8 cellular contexts compared by ENCODE assay signal in genomic region chr2:46984642-46985476, GRCh38.
DNase-seq lines count a peak whose midpoint lies in the region; ATAC-seq and TF ChIP-seq lines count a peak whose summit lies in the region.

No MANE protein-coding gene starts in this region.

- H4K20me1 ChIP-seq in Loucy (ENCODE audit: insufficient read depth, low read length, poor library complexity, severe bottlenecking) = no peaks in the 10 kb centered on the region

- peak overlapping the region; percentile 27 for H3K4me3 ChIP-seq in Loucy (ENCODE audit: low read length, poor library complexity, severe bottlenecking)
- H3K4me3 ChIP-seq in foreskin fibroblast (ENCODE audit: low read depth in 1 of 2, low read length in 2 of 2) = no peak overlapping the region
- H3K4me3 ChIP-seq in retinal pigment epithelial cell (ENCODE audit: low read length) = no peak overlapping the region

- H3K4me1 ChIP-seq in Loucy (ENCODE audit: insufficient read depth, low read length, poor library complexity, severe bottlenecking) = peaks cover 26% of the 10 kb centered on the region

- peak; percentile 79 for DNase-seq in GDM1 (lab: John Stamatoyannopoulos, UW)
- peak; percentile 55 for DNase-seq in activated T-cell treated with anti-CD3 and anti-CD28 coated beads for 48 hours (ENCODE audit: low read depth)
- peak; percentile 95 to 97 for DNase-seq in foreskin fibroblast
- peak; percentile 80 for DNase-seq in retinal pigment epithelial cell (ENCODE audit: low read depth)
- DNase-seq in NCI-H1417 treated with DMSO at 0.1 percent for 48 hours (lab: John Stamatoyannopoulos, UW) = no peak
- no peak for DNase-seq in NCI-H1105 treated with DMSO at 0.1 percent for 48 hours (lab: John Stamatoyannopoulos, UW)

- peaks cover 16% of the 10 kb centered on the region; the same call in 1 of the 2 replicates for H3K36me3 ChIP-seq in Loucy (ENCODE audit: insufficient read depth, low read length)

- peak overlapping the region; percentile 44 for H3K4me2 ChIP-seq in Loucy (ENCODE audit: low read depth, low read length, poor library complexity, severe bottlenecking)

- no peaks in the 10 kb centered on the region for H3F3A ChIP-seq in Loucy (ENCODE audit: low read depth)

- peak overlapping the region; percentile 65; the same call in 1 of the 2 replicates for H2AFZ ChIP-seq in Loucy (ENCODE audit: low read length)

- ATAC-seq in GM21723 (IDR thresholded peaks at IDR 0.05; ENCODE audit: unreplicated experiment) = peak; percentile 39

- no peaks in the 10 kb centered on the region for H3K79me2 ChIP-seq in Loucy (ENCODE audit: insufficient read depth, low read length)

- peak overlapping the region; percentile 51 for H3K9ac ChIP-seq in Loucy (ENCODE audit: low read depth, low read length, poor library complexity, severe bottlenecking)

- no peak for TF ChIP-seq CTCF in Loucy (conservative IDR thresholded peaks at IDR 0.05; ENCODE audit: low read length)
- TF ChIP-seq CTCF in foreskin fibroblast (IDR thresholded peaks at IDR 0.05; ENCODE audit: low read depth, low read length) = no peak
- no peak for TF ChIP-seq CTCF in retinal pigment epithelial cell (conservative IDR thresholded peaks at IDR 0.05; ENCODE audit: low read depth, low read length)

- no peaks in the 10 kb centered on the region for H3K9me3 ChIP-seq in Loucy (ENCODE audit: insufficient read depth, low read depth, low read length)

- no peaks in the 10 kb centered on the region for H3K9me2 ChIP-seq in Loucy (replicated peaks; ENCODE audit: low read depth, low read length)

- no peaks in the 10 kb centered on the region for H3K27me3 ChIP-seq in Loucy (ENCODE audit: insufficient read depth, low read length, poor library complexity, severe bottlenecking)

Comparison
In these comparisons a context has a peak if more than half of its experiments do, and no peak if none do; other contexts are left out.
1. DNase-seq: peak in GDM1 (single experiment), activated T-cell treated with anti-CD3 and anti-CD28 coated beads for 48 hours (single experiment), foreskin fibroblast (2 of 2) and retinal pigment epithelial cell (single experiment); none in NCI-H1417 treated with DMSO at 0.1 percent for 48 hours (single experiment) and NCI-H1105 treated with DMSO at 0.1 percent for 48 hours (single experiment).